In genomic region chr13:39682788-39683187, GRCh38 we compare ENCODE assay signal across 14 cellular contexts. TPM values are rescaled to one million over a fixed set of nuclear protein-coding genes. Genes with fewer than 3 reads are reported as not detected.
DNase-seq lines count a peak whose midpoint lies in the region; ATAC-seq and TF ChIP-seq lines count a peak whose summit lies in the region.
"Had no signal": no experiment of that assay in that cellular context is flagged by ENCODE, and none has a peak within 500 bp of the region (broad histone marks: within the 10 kb centered on the region; RNA-seq: fewer than 3 reads in every experiment).

No MANE protein-coding gene starts in this region.

- POLR2A ChIA-PET in activated CD8-positive, alpha-beta T cell treated with anti-CD3 and anti-CD28 coated beads for 36 hours (lab: Charles Lee): no interaction called here
- POLR2A ChIA-PET in activated CD8-positive, alpha-beta T cell treated with anti-CD3 and anti-CD28 coated beads, Interleukin-2, amount 10 ng/mL, durations not matched to agents 7 days and 5 days (lab: Charles Lee): no interaction called here

- TF ChIP-seq CTCF in activated CD8-positive, alpha-beta T cell treated with anti-CD3 and anti-CD28 coated beads for 36 hours (IDR thresholded peaks at IDR 0.05): no peak

- no peak overlapping the region for H3K27ac Mint-ChIP-seq in activated CD8-positive, alpha-beta T cell treated with anti-CD3 and anti-CD28 coated beads for 36 hours
- H3K27ac Mint-ChIP-seq in activated CD8-positive, alpha-beta T cell treated with anti-CD3 and anti-CD28 coated beads, Interleukin-2, amount 10 ng/mL, durations not matched to agents 7 days and 5 days: no peak overlapping the region

- no peaks in the 10 kb centered on the region for H3K9me3 Mint-ChIP-seq in activated CD8-positive, alpha-beta T cell treated with anti-CD3 and anti-CD28 coated beads for 36 hours
- no peaks in the 10 kb centered on the region for H3K9me3 Mint-ChIP-seq in activated CD8-positive, alpha-beta T cell treated with anti-CD3 and anti-CD28 coated beads, Interleukin-2, amount 10 ng/mL, durations not matched to agents 7 days and 5 days (ENCODE audit: insufficient read depth)

- peaks cover 8% of the 10 kb centered on the region for H3K4me1 Mint-ChIP-seq in activated CD8-positive, alpha-beta T cell treated with anti-CD3 and anti-CD28 coated beads for 36 hours (ENCODE audit: low read depth)
- H3K4me1 Mint-ChIP-seq in activated CD8-positive, alpha-beta T cell treated with anti-CD3 and anti-CD28 coated beads, Interleukin-2, amount 10 ng/mL, durations not matched to agents 7 days and 5 days (ENCODE audit: low read depth): peaks cover 8% of the 10 kb centered on the region

- no peaks in the 10 kb centered on the region for H3K27me3 Mint-ChIP-seq in activated CD8-positive, alpha-beta T cell treated with anti-CD3 and anti-CD28 coated beads for 36 hours
- no peaks in the 10 kb centered on the region for H3K27me3 Mint-ChIP-seq in activated CD8-positive, alpha-beta T cell treated with anti-CD3 and anti-CD28 coated beads, Interleukin-2, amount 10 ng/mL, durations not matched to agents 7 days and 5 days (ENCODE audit: low read depth)

- ATAC-seq in activated CD8-positive, alpha-beta T cell treated with anti-CD3 and anti-CD28 coated beads for 36 hours: peak; percentile 60
- no peak for ATAC-seq in activated CD8-positive, alpha-beta T cell treated with anti-CD3 and anti-CD28 coated beads, Interleukin-2, amount 10 ng/mL, durations not matched to agents 7 days and 5 days
- ATAC-seq in GM21619 (IDR thresholded peaks at IDR 0.05; ENCODE audit: unreplicated experiment) (peak; percentile 71), HG03139 (IDR thresholded peaks at IDR 0.05; ENCODE audit: unreplicated experiment) (peak; percentile 69)

- H3K4me3 Mint-ChIP-seq in activated CD8-positive, alpha-beta T cell treated with anti-CD3 and anti-CD28 coated beads for 36 hours: no peak overlapping the region
- H3K4me3 Mint-ChIP-seq in activated CD8-positive, alpha-beta T cell treated with anti-CD3 and anti-CD28 coated beads, Interleukin-2, amount 10 ng/mL, durations not matched to agents 7 days and 5 days: no peak overlapping the region

- intact Hi-C loops in activated CD8-positive, alpha-beta T cell treated with anti-CD3 and anti-CD28 coated beads for 36 hours (cut with micrococcal nuclease): loop anchor here (5.0 to 10.0 kb wide), 3 partner anchors 262 to 1092 kb away; partner anchors contain the start of gene MRPS31

- DNase-seq in activated CD8-positive, alpha-beta T cell treated with anti-CD3 and anti-CD28 coated beads for 36 hours: no peak
- DNase-seq in activated CD8-positive, alpha-beta T cell treated with anti-CD3 and anti-CD28 coated beads, Interleukin-2, amount 10 ng/mL, durations not matched to agents 7 days and 5 days: no peak
- DNase-seq in iris pigment epithelial cell (ENCODE audit: low read depth) (peak; percentile 8), NCI-H524 (lab: John Stamatoyannopoulos, UW) (no peak), HT-29 (ENCODE audit: low spot score) (no peak), NCI-H2171 treated with DMSO at 0.1 percent for 48 hours (lab: John Stamatoyannopoulos, UW) (no peak)
- DNase-seq: activated CD4-positive, alpha-beta T cell treated with anti-CD3 and anti-CD28 coated beads for 48 hours; adrenal gland; DMS153; NCI-H345; pancreas; SHP77 had no signal

- H3K36me3 Mint-ChIP-seq in activated CD8-positive, alpha-beta T cell treated with anti-CD3 and anti-CD28 coated beads for 36 hours (ENCODE audit: low read depth): peaks cover 14% of the 10 kb centered on the region
- H3K36me3 Mint-ChIP-seq in activated CD8-positive, alpha-beta T cell treated with anti-CD3 and anti-CD28 coated beads, Interleukin-2, amount 10 ng/mL, durations not matched to agents 7 days and 5 days (ENCODE audit: low read depth): peaks cover 17% of the 10 kb centered on the region

- CTCF ChIA-PET in activated CD8-positive, alpha-beta T cell treated with anti-CD3 and anti-CD28 coated beads for 36 hours (lab: Charles Lee): interaction anchor here (1.1 to 3.6 kb wide), 4 partner anchors 10 to 1094 kb away, joined by 4 to 27 read pairs (median 5); no protein-coding TSS in a partner anchor
- CTCF ChIA-PET in activated CD8-positive, alpha-beta T cell treated with anti-CD3 and anti-CD28 coated beads, Interleukin-2, amount 10 ng/mL, durations not matched to agents 7 days and 5 days (lab: Charles Lee): interaction anchor here (0.5 to 2.4 kb wide), 9 partner anchors 12 to 1095 kb away, joined by 3 to 9 read pairs (median 4); no protein-coding TSS in a partner anchor

RNA-seq across cellular contexts. Expression of gene COG6, which starts 27.3 kb away (rescaled TPM):
- 10 to 100 TPM; 25.5 to 26.4 TPM for total RNA-seq in activated CD8-positive, alpha-beta T cell treated with anti-CD3 and anti-CD28 coated beads for 36 hours
- 10 to 100 TPM; 21.2 to 26.0 TPM for total RNA-seq in activated CD8-positive, alpha-beta T cell treated with anti-CD3 and anti-CD28 coated beads, Interleukin-2, amount 10 ng/mL, durations not matched to agents 7 days and 5 days
- 13.2 and 15.6 TPM in 2 replicates for total RNA-seq in HT-29 (2014; rRNA removed; shearing (Covaris generic))
